ENCODE assay signal across 15 cellular contexts in the genomic region with DNA sequence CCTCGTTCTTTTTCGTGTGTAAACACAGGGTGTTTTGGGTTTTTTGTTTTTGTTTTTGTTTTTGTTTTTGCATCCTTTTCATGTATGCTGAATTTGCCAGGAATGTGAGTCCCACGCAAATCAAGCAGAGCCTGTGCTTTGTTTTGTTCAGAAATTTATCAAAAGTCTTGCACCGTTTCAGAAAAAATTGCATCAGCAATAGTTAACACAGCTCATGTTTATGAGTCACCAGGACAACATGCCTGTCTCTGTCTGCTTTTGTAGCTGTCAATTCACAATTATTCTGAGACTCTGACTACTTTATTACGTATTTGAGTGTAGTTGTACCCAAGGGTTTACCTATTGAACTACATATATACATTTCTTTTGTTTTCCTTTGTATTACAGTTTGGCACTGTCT. TPM values are rescaled to one million over a fixed set of nuclear protein-coding genes. Genes with fewer than 3 reads are reported as not detected.
DNase-seq lines count a peak whose midpoint lies in the region; ATAC-seq and TF ChIP-seq lines count a peak whose summit lies in the region.
"Had no signal": no experiment of that assay in that cellular context is flagged by ENCODE, and none has a peak within 500 bp of the region (broad histone marks: within the 10 kb centered on the region; RNA-seq: fewer than 3 reads in every experiment).

No MANE protein-coding gene starts in this region.

- DNase-seq in activated CD4-positive, alpha-beta T cell treated with anti-CD3 and anti-CD28 coated beads for 36 hours = peak; percentile 17
- no peak for DNase-seq in activated CD4-positive, alpha-beta T cell treated with anti-CD3 and anti-CD28 coated beads for 4 hours
- DNase-seq in NB4 (ENCODE audit: low read depth) = peak; percentile 25
- DNase-seq in brain microvascular endothelial cell = peak; percentile 46
- no peak for DNase-seq in vagina (ENCODE audit: extremely low spot score in 2 of 2)
- no peak for DNase-seq in effector CD8-positive, alpha-beta T cell (lab: John Stamatoyannopoulos, UW)
- DNase-seq: activated CD4-positive, alpha-beta T cell treated with anti-CD3 and anti-CD28 coated beads for 1 hour; left ventricle myocardium superior; NCI-H1694 treated with DMSO at 0.1 percent for 48 hours; ovary; Peyer's patch; thyroid gland had no signal

- H3K9me3 ChIP-seq in mesodermal cell (ENCODE audit: control insufficient read depth, low read length) (no peaks in the 10 kb centered on the region), vagina (no peaks in the 10 kb centered on the region)
- H3K9me3 ChIP-seq: esophagus muscularis mucosa, ovary, Peyer's patch, thyroid gland had no signal

- peaks cover 19% of the 10 kb centered on the region for H3K4me1 Mint-ChIP-seq in activated CD4-positive, alpha-beta T cell treated with anti-CD3 and anti-CD28 coated beads for 36 hours

- H3K27me3 ChIP-seq in brain microvascular endothelial cell (replicated peaks) (no peaks in the 10 kb centered on the region), vagina (no peaks in the 10 kb centered on the region)
- H3K27me3 ChIP-seq: esophagus muscularis mucosa, ovary, Peyer's patch, thyroid gland had no signal

- peaks cover 5% of the 10 kb centered on the region for H3K4me1 ChIP-seq in mesodermal cell (ENCODE audit: control insufficient read depth, insufficient read depth, low read length, poor library complexity, severe bottlenecking)
- no peaks in the 10 kb centered on the region for H3K4me1 ChIP-seq in vagina

- intact Hi-C loops in activated CD4-positive, alpha-beta T cell treated with anti-CD3 and anti-CD28 coated beads for 36 hours (cut with DNase I, micrococcal nuclease) = loop anchor here (2.0 to 10.0 kb wide), 3 partner anchors 31 to 359 kb away; no protein-coding TSS in a partner anchor
- intact Hi-C loops in vagina (cut with DNase I) = no loop called here

- peak; percentile 61 for ATAC-seq in activated CD4-positive, alpha-beta T cell treated with anti-CD3 and anti-CD28 coated beads for 36 hours
- ATAC-seq in HG03439 (IDR thresholded peaks at IDR 0.05; ENCODE audit: unreplicated experiment) = no peak
- ATAC-seq: left ventricle myocardium superior had no signal

- H3K36me3 Mint-ChIP-seq in activated CD4-positive, alpha-beta T cell treated with anti-CD3 and anti-CD28 coated beads for 36 hours (ENCODE audit: low read depth) = peaks cover 20% of the 10 kb centered on the region

- in situ Hi-C loops in brain microvascular endothelial cell (cut with HindIII; ENCODE audit: low pct_ligation_motif_present, low sequenced_read_pairs) = loop anchor here (25.0 kb wide), 1 partner anchor 292 kb away; no protein-coding TSS in a partner anchor

- no peaks in the 10 kb centered on the region for H3K27me3 Mint-ChIP-seq in activated CD4-positive, alpha-beta T cell treated with anti-CD3 and anti-CD28 coated beads for 36 hours

- H3K9me3 Mint-ChIP-seq in activated CD4-positive, alpha-beta T cell treated with anti-CD3 and anti-CD28 coated beads for 36 hours (ENCODE audit: low read depth) = no peaks in the 10 kb centered on the region

- H3K4me3 ChIP-seq in NB4 (ENCODE audit: low read depth, low read length) = no peak overlapping the region
- no peak overlapping the region for H3K4me3 ChIP-seq in brain microvascular endothelial cell (ENCODE audit: low read depth, low read length)
- no peak overlapping the region for H3K4me3 ChIP-seq in mesodermal cell (ENCODE audit: extremely low read depth, insufficient read depth, low read length, poor library complexity, severe bottlenecking)
- no peak overlapping the region for H3K4me3 ChIP-seq in vagina
- H3K4me3 ChIP-seq: esophagus muscularis mucosa, ovary, Peyer's patch, thyroid gland had no signal

- POLR2A ChIA-PET in activated CD4-positive, alpha-beta T cell treated with anti-CD3 and anti-CD28 coated beads for 36 hours (lab: Charles Lee) = no interaction called here

- CTCF ChIA-PET in activated CD4-positive, alpha-beta T cell treated with anti-CD3 and anti-CD28 coated beads for 36 hours (lab: Charles Lee) = interaction anchor here (1.1 to 9.2 kb wide), 6 partner anchors 9 to 290 kb away, joined by 3 to 176 read pairs (median 10); no protein-coding TSS in a partner anchor

- TF ChIP-seq CTCF in NB4 (IDR thresholded peaks at IDR 0.05; ENCODE audit: low read depth, low read length) (no peak), brain microvascular endothelial cell (IDR thresholded peaks at IDR 0.05; ENCODE audit: low read depth, low read length, missing control alignments) (no peak), vagina (IDR thresholded peaks at IDR 0.05) (no peak)

- no peaks in the 10 kb centered on the region for H3K36me3 ChIP-seq in brain microvascular endothelial cell (replicated peaks)
- H3K36me3 ChIP-seq in mesodermal cell (ENCODE audit: control insufficient read depth, insufficient read depth, low read length) = peaks cover 88% of the 10 kb centered on the region
- peaks cover 0 to 7% of the 10 kb centered on the region in 2 donors for H3K36me3 ChIP-seq in vagina
- H3K36me3 ChIP-seq: ovary, Peyer's patch, thyroid gland had no signal

- TF ChIP-seq POLR2A in NB4 (IDR thresholded peaks at IDR 0.05; ENCODE audit: extremely low read depth, insufficient read length) (no peak), vagina (IDR thresholded peaks at IDR 0.05) (no peak)

- peak overlapping the region; percentile 93 for H3K27ac Mint-ChIP-seq in activated CD4-positive, alpha-beta T cell treated with anti-CD3 and anti-CD28 coated beads for 36 hours

- H3K27ac ChIP-seq in brain microvascular endothelial cell = peak overlapping the region; percentile 8
- H3K27ac ChIP-seq in mesodermal cell (ENCODE audit: low read depth, low read length, severe bottlenecking) = peak overlapping the region; percentile 83
- H3K27ac ChIP-seq in vagina = no peak overlapping the region
- H3K27ac ChIP-seq: esophagus muscularis mucosa, ovary, Peyer's patch, thyroid gland had no signal

- 81 to 92% methylated on average over 2 of the region's 5 CpGs for WGBS in mesodermal cell (ENCODE audit: insufficient coverage in 2 of 2), 2 experiments

- H3K4me3 Mint-ChIP-seq in activated CD4-positive, alpha-beta T cell treated with anti-CD3 and anti-CD28 coated beads for 36 hours = no peak overlapping the region

RNA-seq across cellular contexts. Expression of a gene that starts 38.3 kb away (rescaled TPM):
- 10 to 100 TPM; 37.5 to 39.7 TPM for total RNA-seq in activated CD4-positive, alpha-beta T cell treated with anti-CD3 and anti-CD28 coated beads for 36 hours
- polyA plus RNA-seq in mesodermal cell (2013, experiment 1 of 2) = 34.6 TPM
- polyA plus RNA-seq in mesodermal cell (2013, experiment 2 of 2) = 34.6 TPM
- 11.8 TPM for total RNA-seq in vagina

RNA-seq across cellular contexts. Expression of a gene that starts 43.5 kb away (rescaled TPM):
- 10 to 100 TPM; 30.9 to 46.6 TPM for total RNA-seq in activated CD4-positive, alpha-beta T cell treated with anti-CD3 and anti-CD28 coated beads for 36 hours
- polyA plus RNA-seq in mesodermal cell (2013, experiment 1 of 2) = 406 TPM
- 381 TPM for polyA plus RNA-seq in mesodermal cell (2013, experiment 2 of 2)
- 52.3 TPM for total RNA-seq in vagina

RNA-seq across cellular contexts. Expression of a gene that starts 50.4 kb away (rescaled TPM):
- 10 to 100 TPM; 33.6 to 37.5 TPM for total RNA-seq in activated CD4-positive, alpha-beta T cell treated with anti-CD3 and anti-CD28 coated beads for 36 hours
- 41.0 TPM for polyA plus RNA-seq in mesodermal cell (2013, experiment 1 of 2)
- polyA plus RNA-seq in mesodermal cell (2013, experiment 2 of 2) = 40.5 TPM
- 44.2 TPM for total RNA-seq in vagina

Comparison
In these comparisons a context has a peak if more than half of its experiments do, and no peak if none do; other contexts are left out.
1. DNase-seq: peak in activated CD4-positive, alpha-beta T cell treated with anti-CD3 and anti-CD28 coated beads for 36 hours (single experiment), NB4 (single experiment) and brain microvascular endothelial cell (single experiment); none in activated CD4-positive, alpha-beta T cell treated with anti-CD3 and anti-CD28 coated beads for 4 hours (0 of 2), vagina (0 of 2) and effector CD8-positive, alpha-beta T cell (single experiment).